ENCODE assay signal across 7 cellular contexts in the genomic region with DNA sequence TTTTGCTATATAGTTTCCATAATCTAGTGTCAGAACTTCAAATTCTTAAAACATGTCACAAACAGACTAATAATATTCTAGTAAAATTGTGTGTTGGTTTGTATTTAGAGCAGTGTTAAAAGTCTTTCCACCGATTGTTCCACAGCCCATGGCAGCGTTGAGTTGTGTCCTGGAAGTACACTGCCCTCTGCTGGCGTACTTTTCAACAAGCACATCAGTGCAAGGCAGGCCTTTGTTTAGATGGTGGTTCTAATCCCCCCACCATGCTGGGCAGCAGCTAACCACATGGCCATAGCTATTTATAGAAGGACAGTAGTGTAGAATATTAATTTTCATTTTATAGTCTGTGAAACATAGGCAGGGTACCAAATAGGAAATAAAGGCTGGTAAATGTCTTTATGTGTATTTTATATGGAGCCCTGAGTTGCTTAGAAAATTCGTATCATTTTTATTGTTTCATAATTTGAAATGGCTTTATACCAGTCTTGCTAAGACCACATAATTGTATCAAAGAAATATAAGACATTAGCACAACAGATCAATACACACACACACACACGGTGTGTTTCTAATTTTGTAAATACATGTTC.
DNase-seq lines count a peak whose midpoint lies in the region; ATAC-seq, FAIRE-seq and TF ChIP-seq lines count a peak whose summit lies in the region.

No MANE protein-coding gene starts in this region.

- H3K9me3 ChIP-seq in adipocyte (ENCODE audit: control insufficient read depth, low read length), result peaks cover 3% of the 10 kb centered on the region
- peaks cover 0 to 12% (median 0%) of the 10 kb centered on the region in 12 donors for H3K9me3 ChIP-seq in heart left ventricle

- H3K27ac ChIP-seq in heart left ventricle, result no peak overlapping the region

- TF ChIP-seq CTCF in heart left ventricle (IDR thresholded peaks at IDR 0.05), result peak; percentile 68 to 91 (median 82)

- H3K36me3 ChIP-seq in adipocyte (ENCODE audit: control insufficient read depth, insufficient read depth, low read length, severe bottlenecking), result no peaks in the 10 kb centered on the region
- no peaks in the 10 kb centered on the region for H3K36me3 ChIP-seq in heart left ventricle

- H3K4me1 ChIP-seq in adipocyte (ENCODE audit: control insufficient read depth, insufficient read depth, low read length), result no peaks in the 10 kb centered on the region
- H3K4me1 ChIP-seq in heart left ventricle, result peaks cover 0 to 24% (median 0%) of the 10 kb centered on the region in 12 donors

- H3K27me3 ChIP-seq in adipocyte (replicated peaks; ENCODE audit: control insufficient read depth, insufficient read depth, low read length), result peaks cover 7% of the 10 kb centered on the region
- H3K27me3 ChIP-seq in heart left ventricle, result no peaks in the 10 kb centered on the region

- ATAC-seq in HG02623 (IDR thresholded peaks at IDR 0.05; ENCODE audit: unreplicated experiment) (peak; percentile 94), heart left ventricle (peak; percentile 61 to 90 (median 86))

- WGBS in heart left ventricle, 4 donors, result 37 to 40% (median 39%) methylated on average over 5 of the region's 5 CpGs

- H3K4me3 ChIP-seq in adipocyte (ENCODE audit: low read length) (no peak overlapping the region), heart left ventricle (no peak overlapping the region)

- peak; percentile 79 for FAIRE-seq in GM12892 (lab: Jason Lieb, UNC)

- H3K9ac ChIP-seq in adipocyte (ENCODE audit: low read length), result no peak overlapping the region

- intact Hi-C loops in heart left ventricle (cut with DNase I), result loop anchor here in 9 of 10 donors (2.0 to 10.0 kb wide), 8 partner anchors 145 to 965 kb away; no protein-coding TSS in a partner anchor

- TF ChIP-seq POLR2A in GM12892 (IDR thresholded peaks at IDR 0.05; ENCODE audit: low read depth, low read length) (no peak), heart left ventricle (IDR thresholded peaks at IDR 0.05) (no peak)

- DNase-seq in GM12892 (ENCODE audit: insufficient read length), result no peak
- peak; percentile 85 for DNase-seq in NCI-H1105 (lab: John Stamatoyannopoulos, UW)
- peak; percentile 40 for DNase-seq in SKM-1 treated with dmso at 0.1 percent for 144 hours (lab: John Stamatoyannopoulos, UW; ENCODE audit: unreplicated experiment)
- DNase-seq in adipocyte (ENCODE audit: low read depth), result peak; percentile 88
- DNase-seq in heart left ventricle, result peak; percentile 60 to 75 (median 72)
- DNase-seq in putamen (ENCODE audit: low spot score), result peak; percentile 88
